Comparison of ENCODE assay signal across 19 cellular contexts in the genomic region with DNA sequence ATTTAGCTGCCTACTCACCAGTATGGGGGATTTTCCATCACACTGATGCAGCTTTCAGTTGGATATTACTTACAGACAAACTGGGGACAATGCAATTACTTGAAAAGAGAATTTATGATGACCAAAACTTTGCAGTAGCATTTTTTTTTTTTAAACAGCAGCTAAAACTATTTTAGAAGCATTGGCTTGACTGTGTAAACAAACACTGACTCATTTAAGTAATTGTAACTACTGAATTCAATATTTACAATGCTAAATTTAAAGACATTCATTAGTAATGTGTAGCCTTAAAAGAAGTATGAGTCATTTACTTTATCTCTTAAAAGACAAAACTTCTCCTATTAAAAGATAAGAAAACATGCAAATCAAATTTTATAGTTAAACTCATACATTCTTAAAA.
DNase-seq lines count a peak whose midpoint lies in the region; ATAC-seq, FAIRE-seq and TF ChIP-seq lines count a peak whose summit lies in the region.
"Had no signal": no experiment of that assay in that cellular context is flagged by ENCODE, and none has a peak within 500 bp of the region (broad histone marks: within the 10 kb centered on the region; RNA-seq: fewer than 3 reads in every experiment).

No MANE protein-coding gene starts in this region.

- no peak for FAIRE-seq in astrocyte (lab: Jason Lieb, UNC)
- FAIRE-seq: D721Med had no signal

- H3K36me3 Mint-ChIP-seq in astrocyte (ENCODE audit: low read depth, unreplicated experiment): no peaks in the 10 kb centered on the region
- H3K36me3 Mint-ChIP-seq: CD4-positive, alpha-beta memory T cell; T-cell had no signal

- no peak overlapping the region for H3K27ac Mint-ChIP-seq in astrocyte (ENCODE audit: unreplicated experiment)
- H3K27ac Mint-ChIP-seq: CD4-positive, alpha-beta memory T cell; T-cell had no signal

- H3K9me3 ChIP-seq in astrocyte (ENCODE audit: insufficient read depth, low read depth, low read length): no peaks in the 10 kb centered on the region
- H3K9me3 ChIP-seq in smooth muscle cell (replicated peaks; ENCODE audit: low read depth): no peaks in the 10 kb centered on the region
- H3K9me3 ChIP-seq: BE2C had no signal

- no peak overlapping the region for H2AFZ ChIP-seq in astrocyte (ENCODE audit: low read depth, low read length)
- H2AFZ ChIP-seq in smooth muscle cell (ENCODE audit: low read depth): peak overlapping the region; percentile 2
- H2AFZ ChIP-seq: PC-9 had no signal

- ATAC-seq in GM19035 (IDR thresholded peaks at IDR 0.05; ENCODE audit: unreplicated experiment) (peak; percentile 80), HG03442 (IDR thresholded peaks at IDR 0.05; ENCODE audit: unreplicated experiment) (peak; percentile 66), HG03196 (IDR thresholded peaks at IDR 0.05; ENCODE audit: unreplicated experiment) (no peak), GM21515 (IDR thresholded peaks at IDR 0.05; ENCODE audit: unreplicated experiment) (no peak)
- ATAC-seq: HCT116, T-cell had no signal

- H3K4me1 ChIP-seq in astrocyte (ENCODE audit: insufficient read depth, low read length) (no peaks in the 10 kb centered on the region), smooth muscle cell (ENCODE audit: low read depth) (peaks cover 6% of the 10 kb centered on the region)
- H3K4me1 ChIP-seq: BE2C had no signal

- DNase-seq in astrocyte (ENCODE audit: low read depth): peak; percentile 15
- DNase-seq in smooth muscle cell (lab: John Stamatoyannopoulos, UW; ENCODE audit: unreplicated experiment): no peak
- no peak for DNase-seq in activated CD4-positive, alpha-beta T cell treated with anti-CD3 and anti-CD28 coated beads for 1 hour
- DNase-seq: BE2C; CD4-positive, alpha-beta memory T cell; DND-41; GDM1; NCI-H1436 treated with DMSO at 0.1 percent for 48 hours; NCI-H2081 treated with DMSO at 0.1 percent for 48 hours; NCI-H226; NCI-H526 treated with DMSO at 0.1 percent for 48 hours; PC-9; T-cell had no signal

- no peaks in the 10 kb centered on the region for H3F3A ChIP-seq in smooth muscle cell (ENCODE audit: low read depth)

- TF ChIP-seq CTCF in astrocyte (IDR thresholded peaks at IDR 0.05; ENCODE audit: insufficient read depth, low read depth, low read length) (no peak), smooth muscle cell (IDR thresholded peaks at IDR 0.05; ENCODE audit: borderline replicate concordance, insufficient read depth, poor library complexity, severe bottlenecking) (no peak)

- no peaks in the 10 kb centered on the region for H3K27me3 ChIP-seq in astrocyte (ENCODE audit: insufficient read depth, low read length)
- no peaks in the 10 kb centered on the region for H3K27me3 ChIP-seq in smooth muscle cell (ENCODE audit: low read depth)
- H3K27me3 ChIP-seq: BE2C had no signal

- H3K4me1 Mint-ChIP-seq in astrocyte (ENCODE audit: low read depth, unreplicated experiment): no peaks in the 10 kb centered on the region
- H3K4me1 Mint-ChIP-seq: CD4-positive, alpha-beta memory T cell; T-cell had no signal

- H3K36me3 ChIP-seq in astrocyte (ENCODE audit: insufficient read depth, low read length) (no peaks in the 10 kb centered on the region), smooth muscle cell (ENCODE audit: low read depth) (no peaks in the 10 kb centered on the region)
- H3K36me3 ChIP-seq: BE2C had no signal

- H3K27ac ChIP-seq in astrocyte (ENCODE audit: low read depth, low read length) (no peak overlapping the region), smooth muscle cell (ENCODE audit: low read depth) (peak overlapping the region; percentile 10)
- H3K27ac ChIP-seq: PC-9 had no signal

- H3K27me3 Mint-ChIP-seq in astrocyte (ENCODE audit: low read depth, unreplicated experiment): no peaks in the 10 kb centered on the region

- no peaks in the 10 kb centered on the region for H3K9me3 Mint-ChIP-seq in astrocyte (ENCODE audit: unreplicated experiment)

- H3K79me2 ChIP-seq in astrocyte (ENCODE audit: insufficient read depth, low read length): no peaks in the 10 kb centered on the region
- no peaks in the 10 kb centered on the region for H3K79me2 ChIP-seq in smooth muscle cell (ENCODE audit: low read depth)

- H3K9ac ChIP-seq in astrocyte (ENCODE audit: low read length): no peak overlapping the region
- no peak overlapping the region for H3K9ac ChIP-seq in smooth muscle cell (ENCODE audit: low read depth)

- H4K20me1 ChIP-seq in astrocyte (ENCODE audit: insufficient read depth, low read length): no peaks in the 10 kb centered on the region
- H4K20me1 ChIP-seq in smooth muscle cell (ENCODE audit: low read depth): no peaks in the 10 kb centered on the region

- no peak overlapping the region for H3K4me3 ChIP-seq in astrocyte (ENCODE audit: insufficient read depth, low read depth, low read length)
- no peak overlapping the region for H3K4me3 ChIP-seq in smooth muscle cell
- H3K4me3 ChIP-seq: PC-9 had no signal

- no peak overlapping the region for H3K4me2 ChIP-seq in astrocyte (ENCODE audit: low read length)
- H3K4me2 ChIP-seq in smooth muscle cell: peak overlapping the region; percentile 54
- H3K4me2 ChIP-seq: PC-9 had no signal

- no peak overlapping the region for H3K4me3 Mint-ChIP-seq in astrocyte (ENCODE audit: unreplicated experiment)
- H3K4me3 Mint-ChIP-seq: CD4-positive, alpha-beta memory T cell; T-cell had no signal

Comparison
In these comparisons a context has a peak if more than half of its experiments do, and no peak if none do; other contexts are left out.
1. ATAC-seq: peak in GM19035 (single experiment) and HG03442 (single experiment); none in HG03196 (single experiment) and GM21515 (single experiment).